12 cellular contexts compared by ENCODE assay signal in the genomic region with DNA sequence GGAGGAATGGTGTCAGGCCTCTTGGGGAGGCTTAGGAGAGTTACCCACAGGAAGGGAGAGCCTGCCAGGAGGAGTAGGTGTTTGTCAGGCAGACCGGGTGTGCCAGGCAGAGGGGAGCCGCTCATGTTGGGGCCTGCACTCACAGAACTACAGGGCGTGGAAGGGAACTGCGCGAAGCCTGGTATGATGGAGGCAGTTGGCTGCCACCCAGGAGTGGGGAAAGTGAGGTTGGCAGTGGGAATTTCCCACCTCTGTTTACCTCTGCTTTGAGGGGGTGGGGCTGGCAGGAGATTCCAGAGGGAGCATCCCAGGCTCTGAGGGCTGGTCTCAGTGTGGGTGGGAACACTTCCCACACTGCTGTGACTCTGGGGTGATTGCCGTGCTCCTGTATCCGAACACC.
A peak's percentile ranks its signal among the peaks of the same experiment; 100 is the strongest.
DNase-seq lines count a peak whose midpoint lies in the region; ATAC-seq and TF ChIP-seq lines count a peak whose summit lies in the region.
"Had no signal": no experiment of that assay in that cellular context is flagged by ENCODE, and none has a peak within 500 bp of the region (broad histone marks: within the 10 kb centered on the region; RNA-seq: fewer than 3 reads in every experiment).

No MANE protein-coding gene starts in this region.

- intact Hi-C loops in upper lobe of right lung (cut with DNase I) = no loop called here

- peaks cover 38% of the 10 kb centered on the region for H3K4me1 ChIP-seq in upper lobe of right lung

- peak; percentile 10 for ATAC-seq in upper lobe of right lung
- no peak for ATAC-seq in activated CD4-positive, CD25-positive, alpha-beta regulatory T cell treated with anti-CD3 and anti-CD28 coated beads, Interleukin-2, amount 50 U/mL, for 24 hours
- ATAC-seq: HCT116 had no signal

- peak overlapping the region; percentile 72 for H3K27ac Mint-ChIP-seq in activated CD4-positive, alpha-beta T cell treated with anti-CD3 and anti-CD28 coated beads, Interleukin-2, amount 10 ng/mL, durations not matched to agents 7 days and 5 days
- peak overlapping the region in 5 of 6 donors; percentile 15 to 88 (median 69) for H3K27ac Mint-ChIP-seq in immature natural killer cell

- no peaks in the 10 kb centered on the region for H3K9me3 ChIP-seq in upper lobe of right lung
- H3K9me3 ChIP-seq: adrenal gland had no signal

- peak overlapping the region; percentile 91 for H3K27ac ChIP-seq in RWPE1
- H3K27ac ChIP-seq in upper lobe of right lung = no peak overlapping the region
- H3K27ac ChIP-seq: adrenal gland had no signal

- no peaks in the 10 kb centered on the region for H3K36me3 Mint-ChIP-seq in activated CD4-positive, alpha-beta T cell treated with anti-CD3 and anti-CD28 coated beads, Interleukin-2, amount 10 ng/mL, durations not matched to agents 7 days and 5 days (ENCODE audit: low read depth)
- H3K36me3 Mint-ChIP-seq in immature natural killer cell = no peaks in the 10 kb centered on the region

- H3K9me3 Mint-ChIP-seq in activated CD4-positive, alpha-beta T cell treated with anti-CD3 and anti-CD28 coated beads, Interleukin-2, amount 10 ng/mL, durations not matched to agents 7 days and 5 days = no peaks in the 10 kb centered on the region
- H3K9me3 Mint-ChIP-seq in immature natural killer cell = no peaks in the 10 kb centered on the region

- no peak for TF ChIP-seq CTCF in RWPE1 (conservative IDR thresholded peaks at IDR 0.05; ENCODE audit: low read depth)
- TF ChIP-seq CTCF in upper lobe of right lung (IDR thresholded peaks at IDR 0.05) = no peak

- POLR2A ChIA-PET in activated CD4-positive, alpha-beta T cell treated with anti-CD3 and anti-CD28 coated beads, Interleukin-2, amount 10 ng/mL, durations not matched to agents 7 days and 5 days (lab: Charles Lee) = no interaction called here
- POLR2A ChIA-PET in RWPE1 (lab: Yijun Ruan, JAX; ENCODE audit: low non-redundant PET) = no interaction called here

- CTCF ChIA-PET in activated CD4-positive, alpha-beta T cell treated with anti-CD3 and anti-CD28 coated beads, Interleukin-2, amount 10 ng/mL, durations not matched to agents 7 days and 5 days (lab: Charles Lee) = no interaction called here
- CTCF ChIA-PET in RWPE1 (lab: Yijun Ruan, JAX) = no interaction called here

- no peaks in the 10 kb centered on the region for H3K27me3 ChIP-seq in upper lobe of right lung
- H3K27me3 ChIP-seq: adrenal gland had no signal

- DNase-seq in activated CD4-positive, alpha-beta T cell treated with anti-CD3 and anti-CD28 coated beads, Interleukin-2, amount 10 ng/mL, durations not matched to agents 7 days and 5 days = no peak
- no peak for DNase-seq in activated CD4-positive, alpha-beta T cell treated with anti-CD3 and anti-CD28 coated beads for 4 hours
- DNase-seq in RWPE1 (ENCODE audit: low spot score) (peak; percentile 90), immature natural killer cell (no peak), upper lobe of right lung (no peak), NOMO-1 (lab: John Stamatoyannopoulos, UW; ENCODE audit: unreplicated experiment in 2 of 2) (no peak), NCI-H2029 (lab: John Stamatoyannopoulos, UW) (no peak)
- DNase-seq: activated CD4-positive, CD25-positive, alpha-beta regulatory T cell; adrenal gland; stimulated activated naive CD4-positive, alpha-beta T cell treated with Interleukin-2 at 50 U/mL for 16 hours had no signal

- no peaks in the 10 kb centered on the region for H3K27me3 Mint-ChIP-seq in activated CD4-positive, alpha-beta T cell treated with anti-CD3 and anti-CD28 coated beads, Interleukin-2, amount 10 ng/mL, durations not matched to agents 7 days and 5 days
- peaks cover 0 to 2% (median 0%) of the 10 kb centered on the region in 3 donors for H3K27me3 Mint-ChIP-seq in immature natural killer cell (ENCODE audit: low read depth in 3 of 3)

- no peak overlapping the region for H3K4me3 ChIP-seq in upper lobe of right lung
- H3K4me3 ChIP-seq: adrenal gland had no signal

- H3K4me3 Mint-ChIP-seq in activated CD4-positive, alpha-beta T cell treated with anti-CD3 and anti-CD28 coated beads, Interleukin-2, amount 10 ng/mL, durations not matched to agents 7 days and 5 days = no peak overlapping the region
- H3K4me3 Mint-ChIP-seq in immature natural killer cell = peak overlapping the region in 4 of 5 donors; percentile 7 to 54 (median 42)

- peaks cover 43% of the 10 kb centered on the region for H3K4me1 Mint-ChIP-seq in activated CD4-positive, alpha-beta T cell treated with anti-CD3 and anti-CD28 coated beads, Interleukin-2, amount 10 ng/mL, durations not matched to agents 7 days and 5 days
- H3K4me1 Mint-ChIP-seq in immature natural killer cell = peaks cover 71 to 84% of the 10 kb centered on the region in 2 donors

- no peaks in the 10 kb centered on the region for H3K36me3 ChIP-seq in upper lobe of right lung
- H3K36me3 ChIP-seq: adrenal gland had no signal
